15 cellular contexts compared by ENCODE assay signal in the genomic region with DNA sequence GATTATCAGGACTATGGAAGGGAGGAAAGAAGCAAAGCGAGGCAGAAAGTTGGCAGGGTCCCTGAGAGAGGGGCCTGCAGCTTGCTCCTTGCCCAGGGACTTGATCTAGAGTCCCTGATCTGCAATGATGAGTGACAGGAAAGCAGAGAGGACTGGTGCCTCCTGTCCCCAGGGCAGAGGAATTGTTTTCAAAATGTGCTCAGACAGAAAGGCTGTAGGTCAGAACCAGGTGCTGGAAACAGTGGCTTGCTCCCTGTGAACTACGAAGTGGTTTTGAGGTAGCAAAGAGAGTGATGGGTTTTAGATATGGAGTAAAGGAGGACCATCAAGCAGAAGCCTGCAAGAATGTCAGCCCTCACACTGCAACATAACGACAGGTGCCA.
DNase-seq lines count a peak whose midpoint lies in the region; ATAC-seq lines count a peak whose summit lies in the region.
"Had no signal": no experiment of that assay in that cellular context is flagged by ENCODE, and none has a peak within 500 bp of the region (broad histone marks: within the 10 kb centered on the region; RNA-seq: fewer than 3 reads in every experiment).

No MANE protein-coding gene starts in this region.

- peaks cover 0 to 7% of the 10 kb centered on the region in 2 donors for H3K9me3 Mint-ChIP-seq in stimulated activated naive CD8-positive, alpha-beta T cell treated with anti-CD3 and anti-CD28 coated beads, Interleukin-15, amount 100 ng/mL, for 72 hours
- H3K9me3 Mint-ChIP-seq in T-cell: no peaks in the 10 kb centered on the region

- no peaks in the 10 kb centered on the region for H3K27me3 Mint-ChIP-seq in stimulated activated naive CD8-positive, alpha-beta T cell treated with anti-CD3 and anti-CD28 coated beads, Interleukin-15, amount 100 ng/mL, for 72 hours
- H3K27me3 Mint-ChIP-seq in T-cell: no peaks in the 10 kb centered on the region

- no peak for DNase-seq in stimulated activated naive CD8-positive, alpha-beta T cell treated with anti-CD3 and anti-CD28 coated beads, Interleukin-15, amount 100 ng/mL, for 72 hours
- no peak for DNase-seq in stimulated activated naive CD8-positive, alpha-beta T cell treated with anti-CD3 and anti-CD28 coated beads, Interleukin-15, Interleukin-2, amounts not matched to agents 100 U/mL and 50 U/mL, for 24 hours
- no peak for DNase-seq in T-cell
- peak; percentile 57 for DNase-seq in islet precursor cell
- no peak for DNase-seq in NK-92 treated with Interleukin-12 subunit alpha and Interleukin-12 subunit beta, amount 100 ng/mL, for 24 hours (lab: John Stamatoyannopoulos, UW)
- no peak for DNase-seq in cerebellar cortex (ENCODE audit: low spot score)
- DNase-seq: activated gamma-delta T cell treated with Interleukin-2 at 50 U/mL for 16 hours, Calu3, heart left ventricle, mucosa of descending colon, NCI-H524 treated with DMSO at 0.1 percent for 48 hours, SHP77, testis, WERI-Rb-1 had no signal

- POLR2A ChIA-PET in T-cell (lab: Charles Lee): interaction anchor here in 1 of 2 donors (1.0 kb wide), 1 partner anchor 13 kb away, joined by 3 read pairs; no protein-coding TSS in a partner anchor

- H3K27ac Mint-ChIP-seq in stimulated activated naive CD8-positive, alpha-beta T cell treated with anti-CD3 and anti-CD28 coated beads, Interleukin-15, amount 100 ng/mL, for 72 hours: peak overlapping the region; percentile 49 to 52
- H3K27ac Mint-ChIP-seq in T-cell: peak overlapping the region; percentile 94 to 96

- no peak for ATAC-seq in stimulated activated naive CD8-positive, alpha-beta T cell treated with anti-CD3 and anti-CD28 coated beads, Interleukin-15, amount 100 ng/mL, for 72 hours
- ATAC-seq in stimulated activated naive CD8-positive, alpha-beta T cell treated with anti-CD3 and anti-CD28 coated beads, Interleukin-15, Interleukin-2, amounts not matched to agents 100 U/mL and 50 U/mL, for 24 hours: no peak
- no peak for ATAC-seq in T-cell (replicated peaks in 1 of 4)
- ATAC-seq in HG02870 (IDR thresholded peaks at IDR 0.05; ENCODE audit: unreplicated experiment): no peak

- H3K4me1 Mint-ChIP-seq in stimulated activated naive CD8-positive, alpha-beta T cell treated with anti-CD3 and anti-CD28 coated beads, Interleukin-15, amount 100 ng/mL, for 72 hours: peaks cover 37% of the 10 kb centered on the region
- H3K4me1 Mint-ChIP-seq in T-cell: peaks cover 23 to 33% (median 28%) of the 10 kb centered on the region in 3 donors

- peak overlapping the region in 1 of 2 donors; percentile 11 for H3K4me3 Mint-ChIP-seq in stimulated activated naive CD8-positive, alpha-beta T cell treated with anti-CD3 and anti-CD28 coated beads, Interleukin-15, amount 100 ng/mL, for 72 hours
- H3K4me3 Mint-ChIP-seq in T-cell: peak overlapping the region in 1 of 3 donors; percentile 63

- no peaks in the 10 kb centered on the region for H3K36me3 Mint-ChIP-seq in T-cell

- CTCF ChIA-PET in T-cell (lab: Charles Lee): interaction anchor here in 1 of 2 donors (0.5 to 1.1 kb wide), 3 partner anchors 12 to 50 kb away, joined by 3 read pairs; no protein-coding TSS in a partner anchor
